24 cellular contexts compared by ENCODE assay signal in the genomic region with DNA sequence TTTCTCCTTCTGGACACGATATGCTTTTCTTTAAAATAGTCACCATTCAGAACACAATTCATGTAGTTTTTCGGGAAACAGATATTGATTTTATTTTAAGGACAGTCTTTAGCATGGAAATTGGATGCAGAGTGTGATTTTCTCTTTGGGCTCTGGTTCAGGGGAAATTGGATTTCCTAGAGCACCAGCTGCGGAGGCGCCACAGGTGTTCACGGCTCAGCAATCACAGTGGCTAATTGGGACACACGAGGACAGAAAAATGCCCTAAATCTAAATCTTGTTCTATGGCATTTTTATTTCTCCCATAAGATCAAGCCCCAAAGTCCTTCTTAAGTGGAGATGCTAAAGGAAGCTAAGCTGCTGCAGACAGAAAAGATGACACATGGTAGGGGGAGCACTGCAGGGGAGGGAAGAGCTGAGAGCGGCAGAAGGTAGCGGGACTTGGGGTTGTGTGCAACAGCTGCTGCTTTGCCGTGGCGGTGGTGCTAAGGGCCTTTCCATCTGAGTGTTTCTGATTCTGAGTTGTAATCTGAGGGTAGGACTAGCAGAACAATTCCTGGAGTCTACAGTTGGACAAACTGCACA.
"Had no signal": no experiment of that assay in that cellular context is flagged by ENCODE, and none has a peak within 500 bp of the region (broad histone marks: within the 10 kb centered on the region; RNA-seq: fewer than 3 reads in every experiment).

No MANE protein-coding gene starts in this region.

- H3K9me3 ChIP-seq: left ventricle myocardium inferior, lower lobe of right lung, ovary, stomach, thoracic aorta, transverse colon had no signal

- H3K4me3 Mint-ChIP-seq: endodermal cell, memory B cell, mesothelial cell of epicardium, natural killer cell, neural crest cell had no signal

- H3K36me3 Mint-ChIP-seq: memory B cell, mesothelial cell of epicardium, natural killer cell had no signal

- H3K27me3 ChIP-seq: heart right ventricle, ovary, stomach, transverse colon had no signal

- ATAC-seq: heart right ventricle, lower lobe of right lung, natural killer cell, right cardiac atrium had no signal

- H3K4me1 Mint-ChIP-seq: endodermal cell, memory B cell, mesothelial cell of epicardium, natural killer cell, neural crest cell had no signal

- H3K27ac Mint-ChIP-seq: endodermal cell, memory B cell, mesothelial cell of epicardium, natural killer cell, progenitor cell of endocrine pancreas had no signal

- H3K36me3 ChIP-seq: heart right ventricle, left ventricle myocardium inferior, lower lobe of right lung, ovary, stomach, thoracic aorta, transverse colon had no signal

- H3K4me3 ChIP-seq: coronary artery, heart right ventricle, left ventricle myocardium inferior, lower lobe of right lung, ovary, stomach, thoracic aorta, transverse colon had no signal

- H3K27ac ChIP-seq: coronary artery, heart right ventricle, left ventricle myocardium inferior, lower lobe of right lung, ovary, stomach, thoracic aorta, transverse colon had no signal

- H3K4me1 ChIP-seq: lower lobe of right lung, stomach, transverse colon had no signal

- DNase-seq: effector CD4-positive, alpha-beta T cell; endodermal cell; erythroblast; foreskin melanocyte; heart right ventricle; hypothalamus; islet precursor cell; left ventricle myocardium inferior; lower lobe of right lung; natural killer cell; ovary; right cardiac atrium; small intestine; stimulated activated CD4-positive, alpha-beta T cell treated with anti-CD3 and anti-CD28 coated beads, Interleukin-12 subunit alpha, Interleukin-12 subunit beta, amount 100 ng/mL, for 4 hours; stimulated activated naive CD4-positive, alpha-beta T cell; stomach; substantia nigra; transverse colon had no signal

- H3K27me3 Mint-ChIP-seq: memory B cell, progenitor cell of endocrine pancreas had no signal

- H3K9me3 Mint-ChIP-seq: endodermal cell, mesothelial cell of epicardium had no signal
